In genomic region chr9:133119461-133120342, GRCh38 we compare ENCODE assay signal across 8 cellular contexts. TPM values are rescaled to one million over a fixed set of nuclear protein-coding genes. Genes with fewer than 3 reads are reported as not detected.
DNase-seq lines count a peak whose midpoint lies in the region; ATAC-seq and TF ChIP-seq lines count a peak whose summit lies in the region.

No MANE protein-coding gene starts in this region.

- peak overlapping the region; percentile 91; the same call in 1 of the 2 replicates for H3K4me2 ChIP-seq in PC-9

- H3K4me1 ChIP-seq in PC-9 (replicated peaks; ENCODE audit: insufficient read depth) = peaks cover 17% of the 10 kb centered on the region
- peaks cover 20 to 57% of the 10 kb centered on the region in 2 donors for H3K4me1 ChIP-seq in esophagus (ENCODE audit: control insufficient read depth in 2 of 2, insufficient read depth in 2 of 2, low read length in 1 of 2)

- H3K27ac Mint-ChIP-seq in osteocyte (ENCODE audit: unreplicated experiment) = peak overlapping the region; percentile 52

- peak overlapping the region; percentile 74 for H3K4me3 Mint-ChIP-seq in osteocyte (ENCODE audit: unreplicated experiment)

- H3K27me3 ChIP-seq in PC-9 (ENCODE audit: insufficient read depth, low read depth) (no peaks in the 10 kb centered on the region), esophagus (ENCODE audit: control insufficient read depth in 1 of 2, insufficient read depth in 2 of 2, low read length in 2 of 2) (no peaks in the 10 kb centered on the region)

- H3K9me3 Mint-ChIP-seq in osteocyte (ENCODE audit: unreplicated experiment) = no peaks in the 10 kb centered on the region

- BruUV-seq in PC-9 (replicated peaks; lab: Mats Ljungman, UMichigan) = TSS peak; percentile 25

- no peak overlapping the region for H3K27ac ChIP-seq in PC-9
- peak overlapping the region; percentile 94 for H3K27ac ChIP-seq in esophagus (ENCODE audit: low read depth in 2 of 2, low read length in 1 of 2)

- ATAC-seq in GM21825 (IDR thresholded peaks at IDR 0.05; ENCODE audit: unreplicated experiment) (no peak), HG02884 (IDR thresholded peaks at IDR 0.05; ENCODE audit: unreplicated experiment) (no peak)

- peaks cover 32% of the 10 kb centered on the region for H4K20me1 ChIP-seq in PC-9 (ENCODE audit: insufficient read depth)

- H3K36me3 ChIP-seq in PC-9 (ENCODE audit: low read depth) (no peaks in the 10 kb centered on the region), esophagus (ENCODE audit: control insufficient read depth in 2 of 2, insufficient read depth in 2 of 2, low read length in 1 of 2) (no peaks in the 10 kb centered on the region)

- CTCF ChIA-PET in PC-9 (lab: Charles Lee) = no interaction called here

- H3K9me3 ChIP-seq in PC-9 (ENCODE audit: insufficient read depth, low read depth) (no peaks in the 10 kb centered on the region), esophagus (ENCODE audit: control insufficient read depth in 2 of 2, insufficient read depth in 1 of 2, low read depth in 1 of 2, low read length in 1 of 2) (no peaks in the 10 kb centered on the region)

- peaks cover 17% of the 10 kb centered on the region; the same call in 1 of the 2 replicates for H3F3A ChIP-seq in PC-9 (ENCODE audit: insufficient read depth, low read depth)

- H3K4me1 Mint-ChIP-seq in osteocyte (ENCODE audit: unreplicated experiment) = peaks cover 65% of the 10 kb centered on the region

- H3K79me2 ChIP-seq in PC-9 (ENCODE audit: low read depth) = no peaks in the 10 kb centered on the region

- WGBS in esophagus, 2 donors = 21 to 39% methylated on average over 30 of the region's 30 CpGs

- H3K27me3 Mint-ChIP-seq in osteocyte (ENCODE audit: unreplicated experiment) = no peaks in the 10 kb centered on the region

- TF ChIP-seq CTCF in PC-9 (conservative IDR thresholded peaks at IDR 0.05) (no peak), osteocyte (IDR thresholded peaks at IDR 0.05) (no peak), GM20000 (IDR thresholded peaks at IDR 0.05; ENCODE audit: extremely low read depth, missing control alignments) (no peak)

- peak; percentile 67 for DNase-seq in DMS 273 treated with DMSO at 0.1 percent for 48 hours (lab: John Stamatoyannopoulos, UW)
- DNase-seq in PC-9 = no peak
- no peak for DNase-seq in osteocyte (ENCODE audit: extremely low spot score, unreplicated experiment)
- no peak for DNase-seq in SKM-1 (lab: John Stamatoyannopoulos, UW; ENCODE audit: unreplicated experiment)
- DNase-seq in GM20000 (ENCODE audit: low spot score) = no peak

- H3K9me2 ChIP-seq in PC-9 (ENCODE audit: insufficient read depth) = no peaks in the 10 kb centered on the region

- intact Hi-C loops in PC-9 (cut with micrococcal nuclease; ENCODE audit: unreplicated experiment) = no loop called here

- no peak overlapping the region for H2AFZ ChIP-seq in PC-9

- H3K36me3 Mint-ChIP-seq in osteocyte (ENCODE audit: unreplicated experiment) = no peaks in the 10 kb centered on the region

- POLR2A ChIA-PET in PC-9 (lab: Charles Lee; ENCODE audit: unreplicated experiment) = no interaction called here

- H3K4me3 ChIP-seq in PC-9 (no peak overlapping the region), esophagus (ENCODE audit: low read depth in 1 of 2, low read length in 2 of 2) (peak overlapping the region; percentile 58 to 76)

RNA-seq across cellular contexts. Expression of gene RALGDS, which starts 1.3 kb away (rescaled TPM):
- total RNA-seq in PC-9 (2021) = 24.8 and 30.0 TPM in 2 replicates
- polyA plus RNA-seq in esophagus = 10 to 100 TPM; 47.8 to 67.9 TPM
- 35.1 and 38.4 TPM in 2 replicates for total RNA-seq in osteocyte

RNA-seq across cellular contexts. Expression of gene GBGT1, which starts 44.0 kb away (rescaled TPM):
- 1.2 and 3.0 TPM in 2 replicates for total RNA-seq in PC-9 (2021)
- 1 to 10 TPM; 2.1 to 3.7 TPM for polyA plus RNA-seq in esophagus
- 3.1 and 4.1 TPM in 2 replicates for total RNA-seq in osteocyte

RNA-seq across cellular contexts. Expression of gene CEL, which starts 57.9 kb away (rescaled TPM):
- 2.7 TPM in 2 replicates for total RNA-seq in PC-9 (2021)
- 1 to 10 TPM; 2.1 to 3.3 TPM for polyA plus RNA-seq in esophagus
- total RNA-seq in osteocyte = 1.3 and 1.9 TPM in 2 replicates
